ENCODE assay signal across 8 cellular contexts in the genomic region with DNA sequence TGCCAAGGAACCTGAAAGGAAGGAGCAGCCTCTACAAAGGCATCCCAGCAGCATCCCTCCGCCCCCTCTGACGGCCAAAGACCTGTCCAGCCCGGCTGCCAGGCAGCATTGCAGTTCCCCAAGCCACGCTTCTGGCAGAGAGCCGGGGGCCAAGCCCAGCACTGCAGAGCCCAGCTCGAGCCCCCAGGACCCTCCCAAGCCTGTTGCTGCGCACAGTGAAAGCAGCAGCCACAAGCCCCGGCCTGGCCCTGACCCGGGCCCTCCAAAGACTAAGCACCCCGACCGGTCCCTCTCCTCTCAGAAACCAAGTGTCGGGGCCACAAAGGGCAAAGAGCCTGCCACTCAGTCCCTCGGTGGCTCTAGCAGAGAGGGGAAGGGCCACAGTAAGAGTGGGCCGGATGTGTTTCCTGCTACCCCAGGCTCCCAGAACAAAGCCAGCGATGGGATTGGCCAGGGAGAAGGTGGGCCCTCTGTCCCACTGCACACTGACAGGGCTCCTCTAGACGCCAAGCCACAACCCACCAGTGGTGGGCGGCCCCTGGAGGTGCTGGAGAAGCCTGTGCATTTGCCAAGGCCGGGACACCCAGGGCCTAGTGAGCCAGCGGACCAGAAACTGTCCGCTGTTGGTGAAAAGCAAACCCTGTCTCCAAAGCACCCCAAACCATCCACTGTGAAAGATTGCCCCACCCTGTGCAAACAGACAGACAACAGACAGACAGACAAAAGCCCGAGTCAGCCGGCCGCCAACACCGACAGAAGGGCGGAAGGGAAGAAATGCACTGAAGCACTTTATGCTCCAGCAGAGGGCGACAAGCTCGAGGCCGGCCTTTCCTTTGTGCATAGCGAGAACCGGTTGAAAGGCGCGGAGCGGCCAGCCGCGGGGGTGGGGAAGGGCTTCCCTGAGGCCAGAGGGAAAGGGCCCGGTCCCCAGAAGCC. TPM values are rescaled to one million over a fixed set of nuclear protein-coding genes. Genes with fewer than 3 reads are reported as not detected.
DNase-seq lines count a peak whose midpoint lies in the region; ATAC-seq and TF ChIP-seq lines count a peak whose summit lies in the region.

No MANE protein-coding gene starts in this region.

- no peak for TF ChIP-seq EP300 in upper lobe of left lung (IDR thresholded peaks at IDR 0.05)

- H3K27ac ChIP-seq in psoas muscle (peak overlapping the region; percentile 61), upper lobe of left lung (peak overlapping the region; percentile 79 to 88 (median 84))

- TF ChIP-seq CTCF in psoas muscle (IDR thresholded peaks at IDR 0.05), result peak; percentile 52
- peak; percentile 44 to 83 (median 74) for TF ChIP-seq CTCF in upper lobe of left lung (IDR thresholded peaks at IDR 0.05)

- no peak for TF ChIP-seq POLR2A in upper lobe of left lung (IDR thresholded peaks at IDR 0.05)

- intact Hi-C loops in left ventricle myocardium superior (cut with micrococcal nuclease) (no loop called here), psoas muscle (cut with DNase I) (loop anchor here in 1 of 2 donors (2.0 kb wide), 1 partner anchor 43 kb away; no protein-coding TSS in a partner anchor)

- H3K4me3 ChIP-seq in adipocyte (ENCODE audit: low read length) (peak overlapping the region; percentile 8), psoas muscle (peak overlapping the region; percentile 46), upper lobe of left lung (peak overlapping the region in 3 of 4 donors; percentile 18 to 37 (median 30))

- H3K4me1 ChIP-seq in adipocyte (ENCODE audit: control insufficient read depth, insufficient read depth, low read length) (peaks cover 19% of the 10 kb centered on the region), psoas muscle (no peaks in the 10 kb centered on the region), upper lobe of left lung (peaks cover 0 to 13% (median 10%) of the 10 kb centered on the region in 4 donors)

- H3K9me3 ChIP-seq in adipocyte (ENCODE audit: control insufficient read depth, low read length) (no peaks in the 10 kb centered on the region), psoas muscle (no peaks in the 10 kb centered on the region), upper lobe of left lung (no peaks in the 10 kb centered on the region)

- H3K36me3 ChIP-seq in adipocyte (ENCODE audit: control insufficient read depth, insufficient read depth, low read length, severe bottlenecking) (peaks cover 42% of the 10 kb centered on the region), psoas muscle (ENCODE audit: insufficient read depth in 1 of 2, low read depth in 1 of 2) (peaks cover 6 to 92% of the 10 kb centered on the region in 2 donors), upper lobe of left lung (peaks cover 7 to 63% (median 41%) of the 10 kb centered on the region in 4 donors)

- H3K9ac ChIP-seq in adipocyte (ENCODE audit: low read length), result peak overlapping the region; percentile 80

- ATAC-seq in GM18511 (IDR thresholded peaks at IDR 0.05; ENCODE audit: unreplicated experiment) (peak; percentile 95), HG03045 (IDR thresholded peaks at IDR 0.05; ENCODE audit: unreplicated experiment) (peak; percentile 88), left ventricle myocardium superior (peak; percentile 86), psoas muscle (peak; percentile 56 to 93 (median 82)), upper lobe of left lung (ENCODE audit: low FRiP score in 2 of 2) (peak; percentile 86 to 94)

- H3K27me3 ChIP-seq in adipocyte (replicated peaks; ENCODE audit: control insufficient read depth, insufficient read depth, low read length) (no peaks in the 10 kb centered on the region), psoas muscle (ENCODE audit: insufficient read depth in 3 of 3, low read length in 2 of 3) (no peaks in the 10 kb centered on the region), upper lobe of left lung (no peaks in the 10 kb centered on the region)

- 56 to 58% (median 58%) methylated on average over 33 to 36 of the region's 36 CpGs for WGBS in psoas muscle, 3 donors
- 36 to 53% methylated on average over 16 to 26 of the region's 36 CpGs for WGBS in upper lobe of left lung, 2 donors

- peak; percentile 38 for DNase-seq in SKM-1 treated with dmso at 0.1 percent for 144 hours (lab: John Stamatoyannopoulos, UW; ENCODE audit: unreplicated experiment)
- DNase-seq in adipocyte (ENCODE audit: low read depth), result peak; percentile 74
- peak; percentile 90 for DNase-seq in left ventricle myocardium superior
- DNase-seq in psoas muscle, result peak; percentile 86 to 90
- peak; percentile 85 to 94 for DNase-seq in upper lobe of left lung
- no peak for DNase-seq in HK-2 (ENCODE audit: unreplicated experiment)

RNA-seq across cellular contexts. Expression of a gene that starts 30.8 kb away (rescaled TPM):
- total RNA-seq in left ventricle myocardium superior (0.64 TPM), psoas muscle (under 1 TPM; 0.24 to 0.74 (median 0.55) TPM), upper lobe of left lung (1 to 10 TPM in 5 of 6 donors, under 1 TPM in 1; 1.00 to 4.8 (median 1.9) TPM)
- under 1 TPM; 0.06 to 0.10 (median 0.06) TPM for polyA plus RNA-seq in psoas muscle
